10 cellular contexts compared by ENCODE assay signal in the genomic region with DNA sequence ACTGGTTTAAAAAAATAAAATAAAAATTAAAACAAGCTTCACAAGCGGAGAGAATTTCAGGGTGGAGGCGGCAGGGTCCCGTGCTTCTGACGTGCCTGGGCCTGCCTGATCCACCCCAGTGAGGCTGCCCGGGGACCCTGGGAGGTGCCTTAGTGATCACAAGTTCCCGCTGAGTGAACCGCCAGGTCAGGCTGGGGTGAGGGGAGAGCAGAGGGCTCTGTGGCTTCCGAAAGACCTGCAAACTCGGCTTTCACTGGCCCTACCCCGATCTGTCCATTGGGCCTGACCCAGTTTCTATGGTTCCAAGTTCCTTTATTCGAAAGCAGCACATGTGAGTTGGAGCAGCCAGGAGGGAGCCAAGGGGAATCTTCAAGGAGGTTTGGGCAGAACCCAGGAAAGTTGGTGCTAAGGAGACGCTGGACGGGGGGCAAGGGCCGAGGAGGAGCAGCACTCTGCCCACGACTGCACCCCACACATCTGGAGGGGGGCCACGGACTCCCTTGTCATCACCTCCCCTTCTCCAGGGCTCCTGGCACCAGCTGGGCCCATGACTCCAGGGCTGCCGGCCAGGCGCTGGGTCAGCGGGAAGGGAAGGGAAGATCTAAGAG. TPM values are rescaled to one million over a fixed set of nuclear protein-coding genes. Genes with fewer than 3 reads are reported as not detected.
A peak's percentile ranks its signal among the peaks of the same experiment; 100 is the strongest.
DNase-seq lines count a peak whose midpoint lies in the region; ATAC-seq, FAIRE-seq and TF ChIP-seq lines count a peak whose summit lies in the region.
"Had no signal": no experiment of that assay in that cellular context is flagged by ENCODE, and none has a peak within 500 bp of the region (broad histone marks: within the 10 kb centered on the region; RNA-seq: fewer than 3 reads in every experiment).

No MANE protein-coding gene starts in this region.

- H3K4me1 ChIP-seq in GM23248 (ENCODE audit: insufficient read depth) (peaks cover 67% of the 10 kb centered on the region), gastrocnemius medialis (peaks cover 42 to 47% of the 10 kb centered on the region in 2 donors)

- no peak for FAIRE-seq in H54 (lab: Jason Lieb, UNC)
- FAIRE-seq: islet of Langerhans had no signal

- DNase-seq in GM23248 (peak; percentile 83), cardiac fibroblast (ENCODE audit: low read depth in 2 of 2) (peak; percentile 63 to 92), hypothalamus (lab: John Stamatoyannopoulos, UW) (peak in 26 of 51 donors; percentile 17 to 76 (median 50)), gastrocnemius medialis (peak; percentile 50 to 66), H54 (ENCODE audit: insufficient read length, low spot score) (no peak)
- DNase-seq: DND-41 had no signal

- peak overlapping the region; percentile 88 for H3K4me2 ChIP-seq in GM23248 (ENCODE audit: unreplicated experiment)

- 6 to 8% methylated on average over 18 to 19 of the region's 19 CpGs for WGBS in GM23248 (ENCODE audit: low coverage in 1 of 2, low lambda C conversion rate in 2 of 2, missing lambda C conversion rate in 2 of 2), 2 experiments

- ATAC-seq in gastrocnemius medialis (peak; percentile 48 to 51), HG03460 (IDR thresholded peaks at IDR 0.05; ENCODE audit: unreplicated experiment) (no peak), HG02678 (IDR thresholded peaks at IDR 0.05; ENCODE audit: unreplicated experiment) (no peak), GM19455 (IDR thresholded peaks at IDR 0.05; ENCODE audit: unreplicated experiment) (no peak)

- no peaks in the 10 kb centered on the region for H4K20me1 ChIP-seq in GM23248 (ENCODE audit: insufficient read depth)

- H3F3A ChIP-seq in GM23248 (ENCODE audit: insufficient read depth): peaks cover 71% of the 10 kb centered on the region

- H3K27me3 ChIP-seq in GM23248 (replicated peaks; ENCODE audit: insufficient read depth) (no peaks in the 10 kb centered on the region), gastrocnemius medialis (no peaks in the 10 kb centered on the region)

- H2AFZ ChIP-seq in GM23248: no peak overlapping the region

- intact Hi-C loops in gastrocnemius medialis (cut with DNase I; ENCODE audit: low total_unique reads): no loop called here

- peak overlapping the region; percentile 94 for H3K9ac ChIP-seq in GM23248

- H3K4me3 ChIP-seq in GM23248 (0 out of 2 replicates have a peak overlapping the region, but pooled peaks have one; percentile 50), cardiac fibroblast (replicated peaks in 1 of 2; ENCODE audit: low read depth in 2 of 2, low read length in 2 of 2) (no peak overlapping the region), gastrocnemius medialis (peak overlapping the region in 2 of 4 donors; percentile 8 to 21)

- H3K79me2 ChIP-seq in GM23248 (ENCODE audit: insufficient read depth): peaks cover 21% of the 10 kb centered on the region

- H3K36me3 ChIP-seq in GM23248 (ENCODE audit: low read depth) (peaks cover 19% of the 10 kb centered on the region), gastrocnemius medialis (peaks cover 0 to 5% of the 10 kb centered on the region in 2 donors)

- H3K27ac ChIP-seq in GM23248 (peak overlapping the region; percentile 100), gastrocnemius medialis (peak overlapping the region; percentile 69 to 80 (median 78))

- H3K9me3 ChIP-seq in GM23248 (ENCODE audit: low read depth): no peaks in the 10 kb centered on the region
- H3K9me3 ChIP-seq in gastrocnemius medialis: no peaks in the 10 kb centered on the region

- TF ChIP-seq CTCF in cardiac fibroblast (IDR thresholded peaks at IDR 0.05; ENCODE audit: low read depth, low read length) (no peak), gastrocnemius medialis (IDR thresholded peaks at IDR 0.05 in 4 of 5, conservative IDR thresholded peaks at IDR 0.05 in 1 of 5) (no peak)

- TF ChIP-seq POLR2A in gastrocnemius medialis (IDR thresholded peaks at IDR 0.05) (peak in 1 of 2 donors; percentile 16), H54 (IDR thresholded peaks at IDR 0.05; ENCODE audit: low read depth, low read length) (no peak)

- in situ Hi-C loops in GM23248 (cut with MboI): no loop called here
- in situ Hi-C loops in gastrocnemius medialis (cut with MboI; ENCODE audit: low sequenced_read_pairs in 4 of 4): no loop called here

- no peaks in the 10 kb centered on the region for H3K9me2 ChIP-seq in GM23248 (ENCODE audit: insufficient read depth)

RNA-seq across cellular contexts. Expression of a gene that starts 12.9 kb away (rescaled TPM):
- total RNA-seq in GM23248 (2014; rRNA removed; shearing (Covaris generic)): 450 and 475 TPM in 2 replicates
- polyA plus RNA-seq in GM23248 (2016; fragmentation: Nextera tagmentation; extraction: Ambion mirVana): 50.1 and 50.8 TPM in 2 replicates
- 10 to 100 TPM; 14.9 to 29.7 (median 20.8) TPM for total RNA-seq in gastrocnemius medialis

RNA-seq across cellular contexts. Expression of a gene that starts 19.6 kb away (rescaled TPM):
- total RNA-seq in GM23248 (2014; rRNA removed; shearing (Covaris generic)): 44.3 and 96.6 TPM in 2 replicates
- polyA plus RNA-seq in GM23248 (2016; fragmentation: Nextera tagmentation; extraction: Ambion mirVana): 208 and 230 TPM in 2 replicates
- 100 to 1,000 TPM in 1 of 4 donors, 10 to 100 TPM in 3; 48.5 to 153 (median 89.0) TPM for total RNA-seq in gastrocnemius medialis

RNA-seq across cellular contexts. Expression of a gene that starts 22.2 kb away (rescaled TPM):
- total RNA-seq in GM23248 (2014; rRNA removed; shearing (Covaris generic)): 202 and 253 TPM in 2 replicates
- polyA plus RNA-seq in GM23248 (2016; fragmentation: Nextera tagmentation; extraction: Ambion mirVana): 159 and 161 TPM in 2 replicates
- 100 to 1,000 TPM in 1 of 4 donors, 10 to 100 TPM in 3; 31.1 to 109 (median 60.1) TPM for total RNA-seq in gastrocnemius medialis

RNA-seq across cellular contexts. Expression of a gene that starts 33.7 kb away (rescaled TPM):
- total RNA-seq in GM23248 (2014; rRNA removed; shearing (Covaris generic)): 0.22 TPM in 1 of 2 replicates, not detected in the other
- polyA plus RNA-seq in GM23248 (2016; fragmentation: Nextera tagmentation; extraction: Ambion mirVana): 0.29 TPM in 1 of 2 replicates, not detected in the other
- total RNA-seq in gastrocnemius medialis: 1 to 10 TPM in 1 of 4 donors, not detected in 3; 1.1 TPM

RNA-seq across cellular contexts. Expression of a gene that starts 34.1 kb away (rescaled TPM):
- 0.65 and 0.89 TPM in 2 replicates for total RNA-seq in GM23248 (2014; rRNA removed; shearing (Covaris generic))
- 0.63 and 1.7 TPM in 2 replicates for polyA plus RNA-seq in GM23248 (2016; fragmentation: Nextera tagmentation; extraction: Ambion mirVana)
- 1 to 10 TPM in 3 of 4 donors, under 1 TPM in 1; 0.68 to 5.3 (median 2.2) TPM for total RNA-seq in gastrocnemius medialis

Comparison
In these comparisons a context has a peak if more than half of its experiments do, and no peak if none do; other contexts are left out.
1. ATAC-seq: peak in gastrocnemius medialis (2 of 2); none in HG03460 (single experiment), HG02678 (single experiment) and GM19455 (single experiment).
2. RNA of a gene that starts 12.9 kb away (total RNA-seq): 450 to 475 TPM in GM23248; 14.9 to 29.7 TPM in gastrocnemius medialis; every median in the first group is over 10 times any median in the second.